ENCODE assay signal across 1 cellular context in the genomic region with DNA sequence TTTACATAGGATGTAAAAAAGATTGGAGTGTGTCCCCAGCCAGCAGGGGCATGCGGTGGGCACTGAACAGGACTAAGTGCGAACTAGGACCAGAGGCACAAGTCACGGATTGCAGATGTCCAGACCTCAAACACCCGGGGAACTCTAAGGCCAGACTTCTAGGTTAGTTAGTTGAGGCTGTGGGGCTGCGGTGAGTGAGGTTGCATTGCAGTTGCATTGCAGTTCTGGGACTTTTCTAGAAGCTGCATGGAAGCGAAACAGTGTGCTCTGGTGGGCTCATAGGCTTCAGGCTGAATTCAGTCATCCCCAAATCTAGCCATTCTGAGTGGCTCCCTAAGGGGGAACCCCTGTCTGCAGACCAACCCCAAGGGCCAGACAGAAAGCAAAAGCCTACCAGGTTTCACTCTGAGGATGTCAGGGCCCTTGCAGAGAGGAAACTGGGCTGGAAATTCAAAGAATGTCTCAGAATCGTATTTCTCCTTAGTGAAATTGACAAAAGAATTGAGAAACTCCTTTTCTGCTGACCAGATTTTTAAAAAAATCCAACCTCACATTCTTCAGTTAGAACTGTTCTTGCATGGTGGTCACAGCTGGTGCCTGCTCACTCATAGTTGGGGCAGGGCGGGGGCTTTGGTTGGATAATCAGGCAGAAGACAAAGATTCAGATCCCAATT.
TF ChIP-seq lines count a peak whose summit lies in the region.

No MANE protein-coding gene starts in this region.

TF ChIP-seq in SK-N-SH, 30 proteins besides CTCF, POLR2A, EP300 and RAD21 (continued from another document):
- TF ChIP-seq, protein P1, sequence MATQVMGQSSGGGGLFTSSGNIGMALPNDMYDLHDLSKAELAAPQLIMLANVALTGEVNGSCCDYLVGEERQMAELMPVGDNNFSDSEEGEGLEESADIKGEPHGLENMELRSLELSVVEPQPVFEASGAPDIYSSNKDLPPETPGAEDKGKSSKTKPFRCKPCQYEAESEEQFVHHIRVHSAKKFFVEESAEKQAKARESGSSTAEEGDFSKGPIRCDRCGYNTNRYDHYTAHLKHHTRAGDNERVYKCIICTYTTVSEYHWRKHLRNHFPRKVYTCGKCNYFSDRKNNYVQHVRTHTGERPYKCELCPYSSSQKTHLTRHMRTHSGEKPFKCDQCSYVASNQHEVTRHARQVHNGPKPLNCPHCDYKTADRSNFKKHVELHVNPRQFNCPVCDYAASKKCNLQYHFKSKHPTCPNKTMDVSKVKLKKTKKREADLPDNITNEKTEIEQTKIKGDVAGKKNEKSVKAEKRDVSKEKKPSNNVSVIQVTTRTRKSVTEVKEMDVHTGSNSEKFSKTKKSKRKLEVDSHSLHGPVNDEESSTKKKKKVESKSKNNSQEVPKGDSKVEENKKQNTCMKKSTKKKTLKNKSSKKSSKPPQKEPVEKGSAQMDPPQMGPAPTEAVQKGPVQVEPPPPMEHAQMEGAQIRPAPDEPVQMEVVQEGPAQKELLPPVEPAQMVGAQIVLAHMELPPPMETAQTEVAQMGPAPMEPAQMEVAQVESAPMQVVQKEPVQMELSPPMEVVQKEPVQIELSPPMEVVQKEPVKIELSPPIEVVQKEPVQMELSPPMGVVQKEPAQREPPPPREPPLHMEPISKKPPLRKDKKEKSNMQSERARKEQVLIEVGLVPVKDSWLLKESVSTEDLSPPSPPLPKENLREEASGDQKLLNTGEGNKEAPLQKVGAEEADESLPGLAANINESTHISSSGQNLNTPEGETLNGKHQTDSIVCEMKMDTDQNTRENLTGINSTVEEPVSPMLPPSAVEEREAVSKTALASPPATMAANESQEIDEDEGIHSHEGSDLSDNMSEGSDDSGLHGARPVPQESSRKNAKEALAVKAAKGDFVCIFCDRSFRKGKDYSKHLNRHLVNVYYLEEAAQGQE (IDR thresholded peaks at IDR 0.05; ENCODE audit: low read depth, low read length) = no peak
- TF ChIP-seq FOSL2 (IDR thresholded peaks at IDR 0.05; ENCODE audit: borderline replicate concordance, low read depth) (no peak), NRF1 (IDR thresholded peaks at IDR 0.05; ENCODE audit: low read depth, low read length) (no peak), JUND (IDR thresholded peaks at IDR 0.05) (no peak), RFX5 (IDR thresholded peaks at IDR 0.05; ENCODE audit: low read length) (no peak), RXRA (IDR thresholded peaks at IDR 0.05; ENCODE audit: borderline replicate concordance, low read depth) (no peak)
- TF ChIP-seq, protein P2, sequence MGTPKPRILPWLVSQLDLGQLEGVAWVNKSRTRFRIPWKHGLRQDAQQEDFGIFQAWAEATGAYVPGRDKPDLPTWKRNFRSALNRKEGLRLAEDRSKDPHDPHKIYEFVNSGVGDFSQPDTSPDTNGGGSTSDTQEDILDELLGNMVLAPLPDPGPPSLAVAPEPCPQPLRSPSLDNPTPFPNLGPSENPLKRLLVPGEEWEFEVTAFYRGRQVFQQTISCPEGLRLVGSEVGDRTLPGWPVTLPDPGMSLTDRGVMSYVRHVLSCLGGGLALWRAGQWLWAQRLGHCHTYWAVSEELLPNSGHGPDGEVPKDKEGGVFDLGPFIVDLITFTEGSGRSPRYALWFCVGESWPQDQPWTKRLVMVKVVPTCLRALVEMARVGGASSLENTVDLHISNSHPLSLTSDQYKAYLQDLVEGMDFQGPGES (IDR thresholded peaks at IDR 0.05; ENCODE audit: low read depth, low read length) = no peak
